Comparison of ENCODE assay signal across 8 cellular contexts in genomic region chr13:52846567-52847321, GRCh38. TPM values are rescaled to one million over a fixed set of nuclear protein-coding genes. Genes with fewer than 3 reads are reported as not detected.
A peak's percentile ranks its signal among the peaks of the same experiment; 100 is the strongest.
DNase-seq lines count a peak whose midpoint lies in the region; ATAC-seq, FAIRE-seq and TF ChIP-seq lines count a peak whose summit lies in the region.

No MANE protein-coding gene starts in this region.

- H3K9me3 Mint-ChIP-seq in WTC11 = no peaks in the 10 kb centered on the region

- DNase-seq in D721Med (ENCODE audit: insufficient read length, low spot score) (no peak), WTC11 (ENCODE audit: low spot score) (peak; percentile 92), head of caudate nucleus (peak in 41 of 42 donors; percentile 41 to 88 (median 70)), omental fat pad (ENCODE audit: low spot score) (no peak), RCC 7860 (ENCODE audit: low spot score) (no peak), NCI-H1417 (lab: John Stamatoyannopoulos, UW) (no peak), NCI-H2081 (lab: John Stamatoyannopoulos, UW) (no peak)

- peak; percentile 40 for TF ChIP-seq CTCF in D721Med (IDR thresholded peaks at IDR 0.05; ENCODE audit: insufficient read depth, missing control alignments)
- TF ChIP-seq CTCF in WTC11 (IDR thresholded peaks at IDR 0.05) = peak; percentile 34; the same call in 1 of the 2 replicates
- TF ChIP-seq CTCF in omental fat pad (IDR thresholded peaks at IDR 0.05) = no peak

- H3K27ac Mint-ChIP-seq in WTC11 = no peak overlapping the region

- H3K36me3 Mint-ChIP-seq in WTC11 = peaks cover 4% of the 10 kb centered on the region; the same call in 1 of the 2 replicates

- peak overlapping the region; percentile 51 for H3K4me3 Mint-ChIP-seq in WTC11

- peaks cover 73% of the 10 kb centered on the region for H3K27me3 Mint-ChIP-seq in WTC11 (ENCODE audit: low read depth)

- CTCF ChIA-PET in WTC11 (lab: Charles Lee) = interaction anchor here (0.6 to 11.1 kb wide), 64 partner anchors 12 to 396 kb away, joined by 3 to 430 read pairs (median 5); partner anchors contain the start of genes CNMD, OLFM4, SUGT1 and VPS36

- intact Hi-C loops in head of caudate nucleus (cut with DNase I) = no loop called here

- POLR2A ChIA-PET in WTC11 (lab: Charles Lee) = interaction anchor here (0.6 to 2.7 kb wide), 6 partner anchors 34 to 305 kb away, joined by 3 to 13 read pairs (median 6); partner anchors contain the start of gene SUGT1

- FAIRE-seq in D721Med (lab: Jason Lieb, UNC) (no peak), RCC 7860 (lab: Jason Lieb, UNC) (no peak)

- peaks cover 31% of the 10 kb centered on the region for H3K4me1 Mint-ChIP-seq in WTC11

- ATAC-seq in WTC11 = peak; percentile 14
- ATAC-seq in omental fat pad (ENCODE audit: low FRiP score) = peak; percentile 29
- no peak for ATAC-seq in HG02571 (IDR thresholded peaks at IDR 0.05; ENCODE audit: unreplicated experiment)

TF ChIP-seq in WTC11, 78 proteins besides CTCF, POLR2A, EP300 and RAD21 (continues in another document):
- TF ChIP-seq TEAD1 (CRISPR knock-in tag; IDR thresholded peaks at IDR 0.05) (peak; percentile 99), TCF7 (CRISPR knock-in tag; IDR thresholded peaks at IDR 0.05; ENCODE audit: low read depth) (peak; percentile 96), FOXK1 (CRISPR knock-in tag; IDR thresholded peaks at IDR 0.05) (peak; percentile 98), ATF3 (CRISPR knock-in tag; conservative IDR thresholded peaks at IDR 0.05) (0 out of 2 replicates have a peak, but pooled peaks have one; percentile 70), ZMAT4 (CRISPR knock-in tag; IDR thresholded peaks at IDR 0.05) (no peak), CREM (CRISPR knock-in tag; IDR thresholded peaks at IDR 0.05) (peak; percentile 93), FOXJ3 (CRISPR knock-in tag; IDR thresholded peaks at IDR 0.05; ENCODE audit: borderline replicate concordance) (no peak), EMX1 (CRISPR knock-in tag; IDR thresholded peaks at IDR 0.05) (no peak), ZNF281 (CRISPR knock-in tag; IDR thresholded peaks at IDR 0.05) (peak; percentile 87), MAX (CRISPR knock-in tag; IDR thresholded peaks at IDR 0.05) (peak; percentile 83), ZBTB21 (CRISPR knock-in tag; IDR thresholded peaks at IDR 0.05; ENCODE audit: borderline replicate concordance) (peak; percentile 95; the same call in 1 of the 2 replicates), ZNF416 (CRISPR knock-in tag; IDR thresholded peaks at IDR 0.05) (no peak), ZNF219 (CRISPR knock-in tag; IDR thresholded peaks at IDR 0.05; ENCODE audit: borderline replicate concordance) (peak; percentile 98), ZNF512 (CRISPR knock-in tag; IDR thresholded peaks at IDR 0.05; ENCODE audit: borderline replicate concordance) (0 out of 2 replicates have a peak, but pooled peaks have one; percentile 5)
- TF ChIP-seq, protein P1, sequence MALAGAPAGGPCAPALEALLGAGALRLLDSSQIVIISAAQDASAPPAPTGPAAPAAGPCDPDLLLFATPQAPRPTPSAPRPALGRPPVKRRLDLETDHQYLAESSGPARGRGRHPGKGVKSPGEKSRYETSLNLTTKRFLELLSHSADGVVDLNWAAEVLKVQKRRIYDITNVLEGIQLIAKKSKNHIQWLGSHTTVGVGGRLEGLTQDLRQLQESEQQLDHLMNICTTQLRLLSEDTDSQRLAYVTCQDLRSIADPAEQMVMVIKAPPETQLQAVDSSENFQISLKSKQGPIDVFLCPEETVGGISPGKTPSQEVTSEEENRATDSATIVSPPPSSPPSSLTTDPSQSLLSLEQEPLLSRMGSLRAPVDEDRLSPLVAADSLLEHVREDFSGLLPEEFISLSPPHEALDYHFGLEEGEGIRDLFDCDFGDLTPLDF (CRISPR knock-in tag; IDR thresholded peaks at IDR 0.05) = peak; percentile 91
- TF ChIP-seq, protein P2, sequence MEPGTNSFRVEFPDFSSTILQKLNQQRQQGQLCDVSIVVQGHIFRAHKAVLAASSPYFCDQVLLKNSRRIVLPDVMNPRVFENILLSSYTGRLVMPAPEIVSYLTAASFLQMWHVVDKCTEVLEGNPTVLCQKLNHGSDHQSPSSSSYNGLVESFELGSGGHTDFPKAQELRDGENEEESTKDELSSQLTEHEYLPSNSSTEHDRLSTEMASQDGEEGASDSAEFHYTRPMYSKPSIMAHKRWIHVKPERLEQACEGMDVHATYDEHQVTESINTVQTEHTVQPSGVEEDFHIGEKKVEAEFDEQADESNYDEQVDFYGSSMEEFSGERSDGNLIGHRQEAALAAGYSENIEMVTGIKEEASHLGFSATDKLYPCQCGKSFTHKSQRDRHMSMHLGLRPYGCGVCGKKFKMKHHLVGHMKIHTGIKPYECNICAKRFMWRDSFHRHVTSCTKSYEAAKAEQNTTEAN (CRISPR knock-in tag; IDR thresholded peaks at IDR 0.05) = peak; percentile 96
- TF ChIP-seq, protein P3, sequence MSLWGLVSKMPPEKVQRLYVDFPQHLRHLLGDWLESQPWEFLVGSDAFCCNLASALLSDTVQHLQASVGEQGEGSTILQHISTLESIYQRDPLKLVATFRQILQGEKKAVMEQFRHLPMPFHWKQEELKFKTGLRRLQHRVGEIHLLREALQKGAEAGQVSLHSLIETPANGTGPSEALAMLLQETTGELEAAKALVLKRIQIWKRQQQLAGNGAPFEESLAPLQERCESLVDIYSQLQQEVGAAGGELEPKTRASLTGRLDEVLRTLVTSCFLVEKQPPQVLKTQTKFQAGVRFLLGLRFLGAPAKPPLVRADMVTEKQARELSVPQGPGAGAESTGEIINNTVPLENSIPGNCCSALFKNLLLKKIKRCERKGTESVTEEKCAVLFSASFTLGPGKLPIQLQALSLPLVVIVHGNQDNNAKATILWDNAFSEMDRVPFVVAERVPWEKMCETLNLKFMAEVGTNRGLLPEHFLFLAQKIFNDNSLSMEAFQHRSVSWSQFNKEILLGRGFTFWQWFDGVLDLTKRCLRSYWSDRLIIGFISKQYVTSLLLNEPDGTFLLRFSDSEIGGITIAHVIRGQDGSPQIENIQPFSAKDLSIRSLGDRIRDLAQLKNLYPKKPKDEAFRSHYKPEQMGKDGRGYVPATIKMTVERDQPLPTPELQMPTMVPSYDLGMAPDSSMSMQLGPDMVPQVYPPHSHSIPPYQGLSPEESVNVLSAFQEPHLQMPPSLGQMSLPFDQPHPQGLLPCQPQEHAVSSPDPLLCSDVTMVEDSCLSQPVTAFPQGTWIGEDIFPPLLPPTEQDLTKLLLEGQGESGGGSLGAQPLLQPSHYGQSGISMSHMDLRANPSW (CRISPR knock-in tag; conservative IDR thresholded peaks at IDR 0.05; ENCODE audit: low read depth) = peak; percentile 96
- TF ChIP-seq, protein P4, sequence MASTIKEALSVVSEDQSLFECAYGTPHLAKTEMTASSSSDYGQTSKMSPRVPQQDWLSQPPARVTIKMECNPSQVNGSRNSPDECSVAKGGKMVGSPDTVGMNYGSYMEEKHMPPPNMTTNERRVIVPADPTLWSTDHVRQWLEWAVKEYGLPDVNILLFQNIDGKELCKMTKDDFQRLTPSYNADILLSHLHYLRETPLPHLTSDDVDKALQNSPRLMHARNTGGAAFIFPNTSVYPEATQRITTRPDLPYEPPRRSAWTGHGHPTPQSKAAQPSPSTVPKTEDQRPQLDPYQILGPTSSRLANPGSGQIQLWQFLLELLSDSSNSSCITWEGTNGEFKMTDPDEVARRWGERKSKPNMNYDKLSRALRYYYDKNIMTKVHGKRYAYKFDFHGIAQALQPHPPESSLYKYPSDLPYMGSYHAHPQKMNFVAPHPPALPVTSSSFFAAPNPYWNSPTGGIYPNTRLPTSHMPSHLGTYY (CRISPR knock-in tag; IDR thresholded peaks at IDR 0.05) = no peak

RNA-seq across cellular contexts. Expression of gene PCDH8, which starts 1.7 kb away (rescaled TPM):
- total RNA-seq in WTC11 (2021) = 0.92 to 1.2 TPM (median 1.0 TPM) in 3 replicates
- not detected for total RNA-seq in omental fat pad

Comparison
In these comparisons a context has a peak if more than half of its experiments do, and no peak if none do; other contexts are left out.
1. DNase-seq: peak in WTC11 (single experiment) and head of caudate nucleus (41 of 42); none in D721Med (single experiment), omental fat pad (single experiment), RCC 7860 (single experiment), NCI-H1417 (0 of 3) and NCI-H2081 (0 of 2).
2. CTCF ChIP-seq: peak in D721Med (single experiment) and WTC11 (single experiment); none in omental fat pad (0 of 3).